Comparison of ENCODE assay signal across 21 cellular contexts in genomic region chr11:9762531-9762930, GRCh38.
"Had no signal": no experiment of that assay in that cellular context is flagged by ENCODE, and none has a peak within 500 bp of the region (broad histone marks: within the 10 kb centered on the region; RNA-seq: fewer than 3 reads in every experiment).

No MANE protein-coding gene starts in this region.

- H3K36me3 Mint-ChIP-seq: immature natural killer cell; natural killer cell treated with Interleukin-12 subunit alpha and Interleukin-12 subunit beta and Interleukin-15 and Interleukin-18, amount 100 ng/mL, for 72 hours; T-cell had no signal

- H3K27ac ChIP-seq: cardiac muscle cell, parathyroid adenoma, sigmoid colon, spleen, thoracic aorta, upper lobe of right lung had no signal

- H3K27me3 ChIP-seq: cardiac muscle cell, esophagus squamous epithelium, sigmoid colon, spleen, upper lobe of right lung had no signal

- H2AFZ ChIP-seq: parathyroid adenoma had no signal

- H3K9ac ChIP-seq: parathyroid adenoma had no signal

- H3K4me3 Mint-ChIP-seq: effector memory CD8-positive, alpha-beta T cell; immature natural killer cell; natural killer cell treated with Interleukin-12 subunit alpha and Interleukin-12 subunit beta and Interleukin-15 and Interleukin-18, amount 100 ng/mL, for 72 hours; stimulated activated naive B cell treated with anti-CD40 and anti-IgM and Interleukin-4, amounts not matched to agents 10 μg/mL and 1 μg/mL and 100 μg/mL, for 72 hours; T-cell had no signal

- H3K27me3 Mint-ChIP-seq: effector memory CD8-positive, alpha-beta T cell; natural killer cell treated with Interleukin-12 subunit alpha and Interleukin-12 subunit beta and Interleukin-15 and Interleukin-18, amount 100 ng/mL, for 72 hours; stimulated activated naive B cell treated with anti-CD40 and anti-IgM and Interleukin-4, amounts not matched to agents 10 μg/mL and 1 μg/mL and 100 μg/mL, for 72 hours; T-cell had no signal

- DNase-seq: activated CD8-positive, alpha-beta memory T cell treated with anti-CD3 and anti-CD28 coated beads for 24 hours; activated CD8-positive, alpha-beta memory T cell treated with anti-CD3 and anti-CD28 coated beads, Interleukin-2, amount 50 U/mL, for 48 hours; activated effector memory CD4-positive, alpha-beta T cell treated with anti-CD3 and anti-CD28 coated beads, Interleukin-2, amount 50 U/mL, for 16 hours; activated T-cell treated with anti-CD3 and anti-CD28 coated beads, Interleukin-2, amount 50 U/mL, for 48 hours; effector memory CD8-positive, alpha-beta T cell; esophagus squamous epithelium; immature natural killer cell; kidney glomerular epithelial cell; left ventricle myocardium superior; sigmoid colon; spleen; stimulated activated CD4-positive, alpha-beta T cell treated with anti-CD3 and anti-CD28 coated beads, Interleukin-4, amount 100 ng/mL, for 4 hours; stimulated activated naive B cell treated with anti-CD40 and anti-IgM and Interleukin-4, amounts not matched to agents 10 μg/mL and 1 μg/mL and 100 μg/mL, for 72 hours; T-cell; upper lobe of right lung had no signal

- H3K9me3 Mint-ChIP-seq: activated naive CD4-positive, alpha-beta T cell treated with anti-CD3 and anti-CD28 coated beads, Interleukin-2, amount 50 U/mL, for 72 hours; effector memory CD8-positive, alpha-beta T cell; immature natural killer cell; natural killer cell treated with Interleukin-12 subunit alpha and Interleukin-12 subunit beta and Interleukin-15 and Interleukin-18, amount 100 ng/mL, for 72 hours; stimulated activated naive B cell treated with anti-CD40 and anti-IgM and Interleukin-4, amounts not matched to agents 10 μg/mL and 1 μg/mL and 100 μg/mL, for 72 hours; T-cell had no signal

- H3K9me3 ChIP-seq: esophagus squamous epithelium, sigmoid colon, spleen, thoracic aorta, upper lobe of right lung had no signal

- H3K36me3 ChIP-seq: cardiac muscle cell, esophagus squamous epithelium, sigmoid colon, spleen, thoracic aorta, upper lobe of right lung had no signal

- ATAC-seq: activated CD4-positive, CD25-positive, alpha-beta regulatory T cell treated with anti-CD3 and anti-CD28 coated beads, Interleukin-2, amount 50 U/mL, for 24 hours; activated naive CD4-positive, alpha-beta T cell treated with anti-CD3 and anti-CD28 coated beads, Interleukin-2, amount 50 U/mL, for 72 hours; effector memory CD8-positive, alpha-beta T cell; left ventricle myocardium superior; natural killer cell treated with Interleukin-12 subunit alpha and Interleukin-12 subunit beta and Interleukin-15 and Interleukin-18, amount 100 ng/mL, for 72 hours; stimulated activated naive B cell treated with anti-CD40 and anti-IgM and Interleukin-4, amounts not matched to agents 10 μg/mL and 1 μg/mL and 100 μg/mL, for 72 hours; T-cell; upper lobe of right lung had no signal

- H3K4me3 ChIP-seq: cardiac muscle cell, esophagus squamous epithelium, sigmoid colon, spleen, thoracic aorta, upper lobe of right lung had no signal

- H3K27ac Mint-ChIP-seq: activated naive CD4-positive, alpha-beta T cell treated with anti-CD3 and anti-CD28 coated beads, Interleukin-2, amount 50 U/mL, for 72 hours; effector memory CD8-positive, alpha-beta T cell; natural killer cell treated with Interleukin-12 subunit alpha and Interleukin-12 subunit beta and Interleukin-15 and Interleukin-18, amount 100 ng/mL, for 72 hours; T-cell had no signal

- H3K79me2 ChIP-seq: parathyroid adenoma had no signal
